In the genomic region with DNA sequence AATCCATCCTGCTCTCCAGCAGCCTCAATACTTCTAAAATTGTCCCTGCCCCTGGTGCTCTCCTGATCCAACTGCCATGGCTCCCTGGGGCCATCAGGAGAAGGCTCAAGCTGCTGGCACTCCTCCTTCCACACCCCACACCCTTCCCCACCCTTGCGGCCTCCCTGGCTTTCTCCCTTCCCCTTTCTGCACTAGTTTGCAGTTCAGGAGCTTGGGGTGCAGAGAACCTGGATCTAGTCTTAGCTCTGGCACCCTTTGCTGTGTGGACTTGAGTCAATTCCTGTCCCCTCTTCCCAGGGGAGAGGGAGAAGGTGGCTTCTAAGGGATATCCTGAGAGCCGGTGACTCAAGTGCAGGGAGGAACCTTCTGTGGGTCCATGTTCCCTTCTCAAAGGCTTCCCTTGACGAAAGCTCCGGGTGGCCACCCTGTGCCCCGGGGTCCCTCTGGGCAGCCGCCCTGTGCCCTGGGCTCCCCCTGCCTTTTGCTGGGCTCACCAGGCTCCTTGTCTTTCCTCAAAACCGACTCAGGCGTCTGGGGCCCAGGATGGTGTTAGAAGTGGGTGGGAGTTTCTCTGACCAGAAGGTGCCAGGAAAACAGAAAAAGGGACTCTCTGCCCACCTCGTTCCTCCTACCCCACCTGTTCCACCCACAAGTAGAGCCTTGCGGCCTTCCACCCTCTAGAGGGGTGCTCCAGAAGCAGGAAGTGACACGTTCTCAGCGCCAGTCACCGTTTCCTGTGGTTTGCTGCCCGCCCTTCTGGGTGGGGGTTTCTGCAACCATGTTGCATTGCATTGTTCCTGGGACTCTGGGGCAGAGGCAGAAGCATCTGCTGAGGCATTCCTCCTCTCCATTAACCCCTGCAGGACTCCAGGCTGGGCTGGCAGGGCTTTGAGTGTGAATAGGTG, we compare ENCODE assay signal across 1 cellular context.
TF ChIP-seq lines count a peak whose summit lies in the region.

No MANE protein-coding gene starts in this region.

TF ChIP-seq in HepG2, 621 proteins besides CTCF, POLR2A, EP300 and RAD21 (continues in another document):
- TF ChIP-seq ZNF253 (CRISPR knock-in tag; IDR thresholded peaks at IDR 0.05; ENCODE audit: borderline replicate concordance) (no peak), CHD4 (IDR thresholded peaks at IDR 0.05; ENCODE audit: borderline replicate concordance, low read length) (no peak), ZNF24 (IDR thresholded peaks at IDR 0.05) (no peak), IKZF4 (CRISPR knock-in tag; IDR thresholded peaks at IDR 0.05; ENCODE audit: borderline replicate concordance, low read depth, not compliant biosample characterization) (no peak), ZNF143 (CRISPR knock-in tag; IDR thresholded peaks at IDR 0.05) (no peak), ZNF782 (CRISPR knock-in tag; IDR thresholded peaks at IDR 0.05; ENCODE audit: borderline replicate concordance) (no peak), MTA1 (CRISPR knock-in tag; IDR thresholded peaks at IDR 0.05; ENCODE audit: borderline replicate concordance) (no peak), ZNF772 (CRISPR knock-in tag; IDR thresholded peaks at IDR 0.05) (no peak), ETV5 (CRISPR knock-in tag; IDR thresholded peaks at IDR 0.05; ENCODE audit: borderline replicate concordance) (peak; percentile 27; the same call in 1 of the 2 replicates), ZNF747 (CRISPR knock-in tag; IDR thresholded peaks at IDR 0.05; ENCODE audit: borderline replicate concordance) (no peak), GABPA (IDR thresholded peaks at IDR 0.05; ENCODE audit: low read depth, low read length) (peak; percentile 46), GABPA (CRISPR knock-in tag; IDR thresholded peaks at IDR 0.05; ENCODE audit: low read depth) (peak; percentile 79), NFYB (CRISPR knock-in tag; IDR thresholded peaks at IDR 0.05) (no peak), GLI4 (CRISPR knock-in tag; IDR thresholded peaks at IDR 0.05; ENCODE audit: borderline replicate concordance) (no peak), HNRNPL (IDR thresholded peaks at IDR 0.05; ENCODE audit: low read depth, low read length) (no peak), BRCA1 (CRISPR knock-in tag; IDR thresholded peaks at IDR 0.05) (no peak), ZNF850 (CRISPR knock-in tag; conservative IDR thresholded peaks at IDR 0.05) (no peak), ZNF337 (CRISPR knock-in tag; IDR thresholded peaks at IDR 0.05; ENCODE audit: borderline replicate concordance, low read depth) (no peak), ZKSCAN1 (IDR thresholded peaks at IDR 0.05; ENCODE audit: low read length) (no peak), CENPX (CRISPR knock-in tag; IDR thresholded peaks at IDR 0.05) (no peak), ZC3H4 (CRISPR knock-in tag; IDR thresholded peaks at IDR 0.05; ENCODE audit: borderline replicate concordance) (no peak), HNF4G (IDR thresholded peaks at IDR 0.05; ENCODE audit: borderline replicate concordance, low read depth, low read length) (no peak), HNF4G (CRISPR knock-in tag; IDR thresholded peaks at IDR 0.05; ENCODE audit: borderline replicate concordance, low read depth) (no peak), IRX3 (CRISPR knock-in tag; IDR thresholded peaks at IDR 0.05; ENCODE audit: borderline replicate concordance, low read depth) (no peak), GABPB1 (CRISPR knock-in tag; IDR thresholded peaks at IDR 0.05) (peak; percentile 53), SAP130 (CRISPR knock-in tag; IDR thresholded peaks at IDR 0.05; ENCODE audit: low read depth) (no peak), FOXC1 (CRISPR knock-in tag; IDR thresholded peaks at IDR 0.05; ENCODE audit: borderline replicate concordance) (no peak), ZNF891 (CRISPR knock-in tag; IDR thresholded peaks at IDR 0.05) (no peak), MXI1 (IDR thresholded peaks at IDR 0.05; ENCODE audit: borderline replicate concordance, low read depth, low read length) (no peak), ELF1 (CRISPR knock-in tag; IDR thresholded peaks at IDR 0.05) (peak; percentile 52), ZMYM3 (CRISPR knock-in tag; IDR thresholded peaks at IDR 0.05) (no peak), ZSCAN21 (CRISPR knock-in tag; IDR thresholded peaks at IDR 0.05; ENCODE audit: borderline replicate concordance) (no peak), FOSL1 (CRISPR knock-in tag; IDR thresholded peaks at IDR 0.05; ENCODE audit: borderline replicate concordance) (no peak), ZNF737 (CRISPR knock-in tag; IDR thresholded peaks at IDR 0.05; ENCODE audit: borderline replicate concordance) (no peak), ZBTB8A (CRISPR knock-in tag; IDR thresholded peaks at IDR 0.05; ENCODE audit: borderline replicate concordance, low read depth) (no peak), KDM5B (CRISPR knock-in tag; IDR thresholded peaks at IDR 0.05; ENCODE audit: borderline replicate concordance) (no peak)
- TF ChIP-seq, protein P1, sequence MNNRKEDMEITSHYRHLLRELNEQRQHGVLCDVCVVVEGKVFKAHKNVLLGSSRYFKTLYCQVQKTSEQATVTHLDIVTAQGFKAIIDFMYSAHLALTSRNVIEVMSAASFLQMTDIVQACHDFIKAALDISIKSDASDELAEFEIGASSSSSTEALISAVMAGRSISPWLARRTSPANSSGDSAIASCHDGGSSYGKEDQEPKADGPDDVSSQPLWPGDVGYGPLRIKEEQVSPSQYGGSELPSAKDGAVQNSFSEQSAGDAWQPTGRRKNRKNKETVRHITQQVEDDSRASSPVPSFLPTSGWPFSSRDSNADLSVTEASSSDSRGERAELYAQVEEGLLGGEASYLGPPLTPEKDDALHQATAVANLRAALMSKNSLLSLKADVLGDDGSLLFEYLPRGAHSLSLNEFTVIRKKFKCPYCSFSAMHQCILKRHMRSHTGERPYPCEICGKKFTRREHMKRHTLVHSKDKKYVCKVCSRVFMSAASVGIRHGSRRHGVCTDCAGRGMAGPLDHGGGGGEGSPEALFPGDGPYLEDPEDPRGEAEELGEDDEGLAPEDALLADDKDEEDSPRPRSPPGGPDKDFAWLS (CRISPR knock-in tag; IDR thresholded peaks at IDR 0.05; ENCODE audit: borderline replicate concordance): no peak
- TF ChIP-seq, protein P2, sequence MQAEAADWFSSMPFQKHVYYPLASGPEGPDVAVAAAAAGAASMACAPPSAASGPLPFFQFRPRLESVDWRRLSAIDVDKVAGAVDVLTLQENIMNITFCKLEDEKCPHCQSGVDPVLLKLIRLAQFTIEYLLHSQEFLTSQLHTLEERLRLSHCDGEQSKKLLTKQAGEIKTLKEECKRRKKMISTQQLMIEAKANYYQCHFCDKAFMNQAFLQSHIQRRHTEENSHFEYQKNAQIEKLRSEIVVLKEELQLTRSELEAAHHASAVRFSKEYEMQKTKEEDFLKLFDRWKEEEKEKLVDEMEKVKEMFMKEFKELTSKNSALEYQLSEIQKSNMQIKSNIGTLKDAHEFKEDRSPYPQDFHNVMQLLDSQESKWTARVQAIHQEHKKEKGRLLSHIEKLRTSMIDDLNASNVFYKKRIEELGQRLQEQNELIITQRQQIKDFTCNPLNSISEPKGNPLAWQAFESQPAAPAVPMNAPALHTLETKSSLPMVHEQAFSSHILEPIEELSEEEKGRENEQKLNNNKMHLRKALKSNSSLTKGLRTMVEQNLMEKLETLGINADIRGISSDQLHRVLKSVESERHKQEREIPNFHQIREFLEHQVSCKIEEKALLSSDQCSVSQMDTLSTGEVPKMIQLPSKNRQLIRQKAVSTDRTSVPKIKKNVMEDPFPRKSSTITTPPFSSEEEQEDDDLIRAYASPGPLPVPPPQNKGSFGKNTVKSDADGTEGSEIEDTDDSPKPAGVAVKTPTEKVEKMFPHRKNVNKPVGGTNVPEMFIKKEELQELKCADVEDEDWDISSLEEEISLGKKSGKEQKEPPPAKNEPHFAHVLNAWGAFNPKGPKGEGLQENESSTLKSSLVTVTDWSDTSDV (CRISPR knock-in tag; IDR thresholded peaks at IDR 0.05): no peak
- TF ChIP-seq, protein P3, sequence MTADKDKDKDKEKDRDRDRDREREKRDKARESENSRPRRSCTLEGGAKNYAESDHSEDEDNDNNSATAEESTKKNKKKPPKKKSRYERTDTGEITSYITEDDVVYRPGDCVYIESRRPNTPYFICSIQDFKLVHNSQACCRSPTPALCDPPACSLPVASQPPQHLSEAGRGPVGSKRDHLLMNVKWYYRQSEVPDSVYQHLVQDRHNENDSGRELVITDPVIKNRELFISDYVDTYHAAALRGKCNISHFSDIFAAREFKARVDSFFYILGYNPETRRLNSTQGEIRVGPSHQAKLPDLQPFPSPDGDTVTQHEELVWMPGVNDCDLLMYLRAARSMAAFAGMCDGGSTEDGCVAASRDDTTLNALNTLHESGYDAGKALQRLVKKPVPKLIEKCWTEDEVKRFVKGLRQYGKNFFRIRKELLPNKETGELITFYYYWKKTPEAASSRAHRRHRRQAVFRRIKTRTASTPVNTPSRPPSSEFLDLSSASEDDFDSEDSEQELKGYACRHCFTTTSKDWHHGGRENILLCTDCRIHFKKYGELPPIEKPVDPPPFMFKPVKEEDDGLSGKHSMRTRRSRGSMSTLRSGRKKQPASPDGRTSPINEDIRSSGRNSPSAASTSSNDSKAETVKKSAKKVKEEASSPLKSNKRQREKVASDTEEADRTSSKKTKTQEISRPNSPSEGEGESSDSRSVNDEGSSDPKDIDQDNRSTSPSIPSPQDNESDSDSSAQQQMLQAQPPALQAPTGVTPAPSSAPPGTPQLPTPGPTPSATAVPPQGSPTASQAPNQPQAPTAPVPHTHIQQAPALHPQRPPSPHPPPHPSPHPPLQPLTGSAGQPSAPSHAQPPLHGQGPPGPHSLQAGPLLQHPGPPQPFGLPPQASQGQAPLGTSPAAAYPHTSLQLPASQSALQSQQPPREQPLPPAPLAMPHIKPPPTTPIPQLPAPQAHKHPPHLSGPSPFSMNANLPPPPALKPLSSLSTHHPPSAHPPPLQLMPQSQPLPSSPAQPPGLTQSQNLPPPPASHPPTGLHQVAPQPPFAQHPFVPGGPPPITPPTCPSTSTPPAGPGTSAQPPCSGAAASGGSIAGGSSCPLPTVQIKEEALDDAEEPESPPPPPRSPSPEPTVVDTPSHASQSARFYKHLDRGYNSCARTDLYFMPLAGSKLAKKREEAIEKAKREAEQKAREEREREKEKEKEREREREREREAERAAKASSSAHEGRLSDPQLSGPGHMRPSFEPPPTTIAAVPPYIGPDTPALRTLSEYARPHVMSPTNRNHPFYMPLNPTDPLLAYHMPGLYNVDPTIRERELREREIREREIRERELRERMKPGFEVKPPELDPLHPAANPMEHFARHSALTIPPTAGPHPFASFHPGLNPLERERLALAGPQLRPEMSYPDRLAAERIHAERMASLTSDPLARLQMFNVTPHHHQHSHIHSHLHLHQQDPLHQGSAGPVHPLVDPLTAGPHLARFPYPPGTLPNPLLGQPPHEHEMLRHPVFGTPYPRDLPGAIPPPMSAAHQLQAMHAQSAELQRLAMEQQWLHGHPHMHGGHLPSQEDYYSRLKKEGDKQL (CRISPR knock-in tag; IDR thresholded peaks at IDR 0.05; ENCODE audit: low read depth): no peak
- TF ChIP-seq, protein P4, sequence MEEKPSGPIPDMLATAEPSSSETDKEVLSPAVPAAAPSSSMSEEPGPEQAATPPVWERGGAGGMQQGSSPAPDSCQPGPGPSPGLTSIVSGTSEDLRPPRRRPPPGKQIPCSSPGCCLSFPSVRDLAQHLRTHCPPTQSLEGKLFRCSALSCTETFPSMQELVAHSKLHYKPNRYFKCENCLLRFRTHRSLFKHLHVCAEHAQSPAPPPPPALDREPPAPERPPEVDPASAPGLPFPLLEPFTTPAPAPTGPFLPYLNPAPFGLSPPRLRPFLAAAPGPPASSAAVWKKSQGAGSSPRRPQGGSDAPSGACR (CRISPR knock-in tag; IDR thresholded peaks at IDR 0.05): no peak
- TF ChIP-seq, protein P5, sequence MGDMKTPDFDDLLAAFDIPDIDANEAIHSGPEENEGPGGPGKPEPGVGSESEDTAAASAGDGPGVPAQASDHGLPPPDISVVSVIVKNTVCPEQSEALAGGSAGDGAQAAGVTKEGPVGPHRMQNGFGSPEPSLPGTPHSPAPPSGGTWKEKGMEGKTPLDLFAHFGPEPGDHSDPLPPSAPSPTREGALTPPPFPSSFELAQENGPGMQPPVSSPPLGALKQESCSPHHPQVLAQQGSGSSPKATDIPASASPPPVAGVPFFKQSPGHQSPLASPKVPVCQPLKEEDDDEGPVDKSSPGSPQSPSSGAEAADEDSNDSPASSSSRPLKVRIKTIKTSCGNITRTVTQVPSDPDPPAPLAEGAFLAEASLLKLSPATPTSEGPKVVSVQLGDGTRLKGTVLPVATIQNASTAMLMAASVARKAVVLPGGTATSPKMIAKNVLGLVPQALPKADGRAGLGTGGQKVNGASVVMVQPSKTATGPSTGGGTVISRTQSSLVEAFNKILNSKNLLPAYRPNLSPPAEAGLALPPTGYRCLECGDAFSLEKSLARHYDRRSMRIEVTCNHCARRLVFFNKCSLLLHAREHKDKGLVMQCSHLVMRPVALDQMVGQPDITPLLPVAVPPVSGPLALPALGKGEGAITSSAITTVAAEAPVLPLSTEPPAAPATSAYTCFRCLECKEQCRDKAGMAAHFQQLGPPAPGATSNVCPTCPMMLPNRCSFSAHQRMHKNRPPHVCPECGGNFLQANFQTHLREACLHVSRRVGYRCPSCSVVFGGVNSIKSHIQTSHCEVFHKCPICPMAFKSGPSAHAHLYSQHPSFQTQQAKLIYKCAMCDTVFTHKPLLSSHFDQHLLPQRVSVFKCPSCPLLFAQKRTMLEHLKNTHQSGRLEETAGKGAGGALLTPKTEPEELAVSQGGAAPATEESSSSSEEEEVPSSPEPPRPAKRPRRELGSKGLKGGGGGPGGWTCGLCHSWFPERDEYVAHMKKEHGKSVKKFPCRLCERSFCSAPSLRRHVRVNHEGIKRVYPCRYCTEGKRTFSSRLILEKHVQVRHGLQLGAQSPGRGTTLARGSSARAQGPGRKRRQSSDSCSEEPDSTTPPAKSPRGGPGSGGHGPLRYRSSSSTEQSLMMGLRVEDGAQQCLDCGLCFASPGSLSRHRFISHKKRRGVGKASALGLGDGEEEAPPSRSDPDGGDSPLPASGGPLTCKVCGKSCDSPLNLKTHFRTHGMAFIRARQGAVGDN (CRISPR knock-in tag; IDR thresholded peaks at IDR 0.05): peak; percentile 35
- TF ChIP-seq, protein P6, sequence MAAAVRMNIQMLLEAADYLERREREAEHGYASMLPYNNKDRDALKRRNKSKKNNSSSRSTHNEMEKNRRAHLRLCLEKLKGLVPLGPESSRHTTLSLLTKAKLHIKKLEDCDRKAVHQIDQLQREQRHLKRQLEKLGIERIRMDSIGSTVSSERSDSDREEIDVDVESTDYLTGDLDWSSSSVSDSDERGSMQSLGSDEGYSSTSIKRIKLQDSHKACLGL (CRISPR knock-in tag; IDR thresholded peaks at IDR 0.05): no peak
